In the genomic region with DNA sequence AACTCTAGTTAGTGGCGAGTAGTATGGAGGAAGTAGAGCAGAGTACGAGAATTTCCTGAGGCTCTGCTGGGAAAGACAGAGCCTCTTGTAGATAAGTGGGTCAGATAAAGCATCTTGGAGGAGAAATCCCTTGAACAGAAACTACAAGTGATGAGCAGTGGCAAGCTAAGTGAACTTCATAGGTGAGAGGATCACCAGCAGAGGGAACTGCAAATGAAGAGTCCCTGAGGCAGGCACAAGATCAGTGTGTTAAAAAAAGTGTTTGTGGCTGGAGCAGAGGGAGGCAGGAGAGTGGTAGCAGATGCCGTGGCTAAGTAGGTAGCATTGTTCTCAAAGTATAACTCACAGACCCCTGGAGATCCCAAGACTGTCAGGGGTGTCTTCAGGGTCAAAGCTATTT, we compare ENCODE assay signal across 33 cellular contexts.
"Had no signal": no experiment of that assay in that cellular context is flagged by ENCODE, and none has a peak within 500 bp of the region (broad histone marks: within the 10 kb centered on the region; RNA-seq: fewer than 3 reads in every experiment).

No MANE protein-coding gene starts in this region.

- H3K9me3 ChIP-seq: adrenal gland, body of pancreas, ovary, right lobe of liver, uterus had no signal

- H3K27me3 Mint-ChIP-seq: activated CD4-positive, alpha-beta memory T cell treated with anti-CD3 and anti-CD28 coated beads for 36 hours; activated CD4-positive, alpha-beta T cell treated with anti-CD3 and anti-CD28 coated beads, Interleukin-2, amount 10 ng/mL, durations not matched to agents 24 days and 14 days; activated naive CD8-positive, alpha-beta T cell treated with anti-CD3 and anti-CD28 coated beads for 36 hours; naive thymus-derived CD4-positive, alpha-beta T cell; stimulated activated naive CD8-positive, alpha-beta T cell treated with anti-CD3 and anti-CD28 coated beads, Interleukin-15, amount 100 ng/mL, for 72 hours; type B pancreatic cell had no signal

- H3K9me3 Mint-ChIP-seq: activated CD4-positive, alpha-beta memory T cell treated with anti-CD3 and anti-CD28 coated beads for 36 hours; activated naive CD8-positive, alpha-beta T cell treated with anti-CD3 and anti-CD28 coated beads for 36 hours; activated T-helper 1 cell treated with anti-CD3 and anti-CD28 coated beads, Interleukin-12 subunit alpha, Interleukin-12 subunit beta, Interleukin-2, Interleukin-4 antibody, amounts not matched to agents 30 ng/mL and 10 ng/mL and 1 ng/mL, durations not matched to agents 14 hours and 24 hours and 36 hours; type B pancreatic cell had no signal

- H3K27me3 ChIP-seq: adrenal gland, body of pancreas, dorsolateral prefrontal cortex, foreskin keratinocyte, ovary, right lobe of liver, uterus had no signal

- H3K36me3 ChIP-seq: adrenal gland, ovary, right lobe of liver, uterus had no signal

- H3K27ac Mint-ChIP-seq: activated CD4-positive, alpha-beta memory T cell treated with anti-CD3 and anti-CD28 coated beads for 36 hours; activated CD4-positive, alpha-beta T cell treated with anti-CD3 and anti-CD28 coated beads, Interleukin-2, amount 10 ng/mL, durations not matched to agents 24 days and 14 days; activated naive CD4-positive, alpha-beta T cell treated with anti-CD3 and anti-CD28 coated beads for 36 hours; activated naive CD8-positive, alpha-beta T cell treated with anti-CD3 and anti-CD28 coated beads for 36 hours; activated T-helper 1 cell treated with anti-CD3 and anti-CD28 coated beads, Interleukin-12 subunit alpha, Interleukin-12 subunit beta, Interleukin-2, Interleukin-4 antibody, amounts not matched to agents 30 ng/mL and 10 ng/mL and 1 ng/mL, durations not matched to agents 14 hours and 24 hours and 36 hours; naive thymus-derived CD4-positive, alpha-beta T cell; progenitor cell of endocrine pancreas; stimulated activated effector memory CD8-positive, alpha-beta T cell treated with anti-CD3 and anti-CD28 coated beads, Interleukin-12 subunit alpha, Interleukin-12 subunit beta, amount 100 ng/mL, for 72 hours; stimulated activated naive CD8-positive, alpha-beta T cell treated with anti-CD3 and anti-CD28 coated beads, Interleukin-15, amount 100 ng/mL, for 72 hours; type B pancreatic cell had no signal

- DNase-seq: activated CD4-positive, alpha-beta memory T cell treated with anti-CD3 and anti-CD28 coated beads for 36 hours; activated CD4-positive, alpha-beta T cell treated with anti-CD3 and anti-CD28 coated beads, Interleukin-2, amount 10 ng/mL, durations not matched to agents 24 days and 14 days; activated CD8-positive, alpha-beta memory T cell treated with anti-CD3 and anti-CD28 coated beads, Interleukin-2, amount 50 U/mL, for 4 hours; activated effector memory CD4-positive, alpha-beta T cell treated with anti-CD3 and anti-CD28 coated beads, Interleukin-2, amount 50 U/mL, for 16 hours; activated naive CD4-positive, alpha-beta T cell treated with anti-CD3 and anti-CD28 coated beads for 36 hours; activated naive CD8-positive, alpha-beta T cell treated with anti-CD3 and anti-CD28 coated beads for 36 hours; activated T-cell treated with anti-CD3 and anti-CD28 coated beads, Interleukin-2, amount 50 U/mL, for 1 hour; adrenal gland; aorta; body of pancreas; cerebellar nuclear complex; dorsolateral prefrontal cortex; effector memory CD4-positive, alpha-beta T cell; foreskin keratinocyte; left cardiac atrium; left ventricle myocardium superior; midbrain; naive thymus-derived CD4-positive, alpha-beta T cell; ovary; right lobe of liver; stimulated activated CD4-positive, alpha-beta T cell treated with anti-CD3 and anti-CD28 coated beads, Interleukin-4, amount 100 ng/mL, for 24 hours; stimulated activated naive CD8-positive, alpha-beta T cell treated with anti-CD3 and anti-CD28 coated beads, Interleukin-15, amount 100 ng/mL, for 72 hours; substantia nigra; uterus had no signal

- H3K4me3 Mint-ChIP-seq: activated CD4-positive, alpha-beta memory T cell treated with anti-CD3 and anti-CD28 coated beads for 36 hours; activated CD4-positive, alpha-beta T cell treated with anti-CD3 and anti-CD28 coated beads, Interleukin-2, amount 10 ng/mL, durations not matched to agents 24 days and 14 days; activated naive CD4-positive, alpha-beta T cell treated with anti-CD3 and anti-CD28 coated beads for 36 hours; activated naive CD8-positive, alpha-beta T cell treated with anti-CD3 and anti-CD28 coated beads for 36 hours; activated T-helper 1 cell treated with anti-CD3 and anti-CD28 coated beads, Interleukin-12 subunit alpha, Interleukin-12 subunit beta, Interleukin-2, Interleukin-4 antibody, amounts not matched to agents 30 ng/mL and 10 ng/mL and 1 ng/mL, durations not matched to agents 14 hours and 24 hours and 36 hours; naive thymus-derived CD4-positive, alpha-beta T cell; stimulated activated effector memory CD8-positive, alpha-beta T cell treated with anti-CD3 and anti-CD28 coated beads, Interleukin-12 subunit alpha, Interleukin-12 subunit beta, amount 100 ng/mL, for 72 hours; stimulated activated naive CD8-positive, alpha-beta T cell treated with anti-CD3 and anti-CD28 coated beads, Interleukin-15, amount 100 ng/mL, for 72 hours; type B pancreatic cell had no signal

- H3K4me1 Mint-ChIP-seq: activated CD4-positive, alpha-beta T cell treated with anti-CD3 and anti-CD28 coated beads, Interleukin-2, amount 10 ng/mL, durations not matched to agents 24 days and 14 days; activated naive CD8-positive, alpha-beta T cell treated with anti-CD3 and anti-CD28 coated beads for 36 hours; naive thymus-derived CD4-positive, alpha-beta T cell; stimulated activated effector memory CD8-positive, alpha-beta T cell treated with anti-CD3 and anti-CD28 coated beads, Interleukin-12 subunit alpha, Interleukin-12 subunit beta, amount 100 ng/mL, for 72 hours; stimulated activated naive CD8-positive, alpha-beta T cell treated with anti-CD3 and anti-CD28 coated beads, Interleukin-15, amount 100 ng/mL, for 72 hours had no signal

- ATAC-seq: activated CD4-positive, CD25-positive, alpha-beta regulatory T cell treated with anti-CD3 and anti-CD28 coated beads, Interleukin-2, amount 50 U/mL, for 24 hours; body of pancreas; esophagus mucosa; foreskin keratinocyte; left cardiac atrium; left ventricle myocardium superior; naive thymus-derived CD4-positive, alpha-beta T cell; right lobe of liver; stimulated activated effector memory CD8-positive, alpha-beta T cell treated with anti-CD3 and anti-CD28 coated beads, Interleukin-12 subunit alpha, Interleukin-12 subunit beta, amount 100 ng/mL, for 72 hours; stimulated activated naive CD8-positive, alpha-beta T cell treated with anti-CD3 and anti-CD28 coated beads, Interleukin-15, amount 100 ng/mL, for 72 hours had no signal

- H3K36me3 Mint-ChIP-seq: activated CD4-positive, alpha-beta memory T cell treated with anti-CD3 and anti-CD28 coated beads for 36 hours; activated naive CD8-positive, alpha-beta T cell treated with anti-CD3 and anti-CD28 coated beads for 36 hours; stimulated activated effector memory CD8-positive, alpha-beta T cell treated with anti-CD3 and anti-CD28 coated beads, Interleukin-12 subunit alpha, Interleukin-12 subunit beta, amount 100 ng/mL, for 72 hours; type B pancreatic cell had no signal

- H3K4me3 ChIP-seq: adrenal gland, body of pancreas, coronary artery, dorsolateral prefrontal cortex, ovary, right lobe of liver, skin epidermis, uterus had no signal

- H3K4me1 ChIP-seq: body of pancreas, foreskin keratinocyte, uterus had no signal

- H3K27ac ChIP-seq: adrenal gland, body of pancreas, coronary artery, dorsolateral prefrontal cortex, foreskin keratinocyte, ovary, right lobe of liver, skin epidermis, uterus, VCaP had no signal
